8 cellular contexts compared by ENCODE assay signal in genomic region chr1:201739492-201740085, GRCh38.
DNase-seq lines count a peak whose midpoint lies in the region; ATAC-seq and TF ChIP-seq lines count a peak whose summit lies in the region.

No MANE protein-coding gene starts in this region.

- H3K9me3 Mint-ChIP-seq in activated T-cell treated with anti-CD3 and anti-CD28 coated beads, Interleukin-2, amount 50 U/mL, for 72 hours: no peaks in the 10 kb centered on the region
- H3K9me3 Mint-ChIP-seq in natural killer cell treated with Interleukin-12 subunit alpha and Interleukin-12 subunit beta and Interleukin-15 and Interleukin-18, amount 100 ng/mL, for 72 hours: no peaks in the 10 kb centered on the region

- ATAC-seq in GM18867 (IDR thresholded peaks at IDR 0.05; ENCODE audit: unreplicated experiment) (peak; percentile 60), GM18502 (IDR thresholded peaks at IDR 0.05; ENCODE audit: poor library complexity, unreplicated experiment) (no peak)
- peak; percentile 85 to 92 for ATAC-seq in activated T-cell treated with anti-CD3 and anti-CD28 coated beads, Interleukin-2, amount 50 U/mL, for 72 hours (replicated peaks in 1 of 2)
- ATAC-seq in natural killer cell treated with Interleukin-12 subunit alpha and Interleukin-12 subunit beta and Interleukin-15 and Interleukin-18, amount 100 ng/mL, for 72 hours: peak; percentile 61 to 64

- H2AFZ ChIP-seq in fibroblast of lung (ENCODE audit: low read length): no peak overlapping the region

- H3K4me2 ChIP-seq in fibroblast of lung (ENCODE audit: extremely low read depth, insufficient read depth, low read length): peak overlapping the region; percentile 81

- H3K9me3 ChIP-seq in fibroblast of lung (ENCODE audit: control insufficient read depth, insufficient read depth, low read depth, low read length) (no peaks in the 10 kb centered on the region), WERI-Rb-1 (ENCODE audit: severe bottlenecking) (no peaks in the 10 kb centered on the region)

- H3K27ac ChIP-seq in fibroblast of lung (ENCODE audit: insufficient read depth, low read length) (peak overlapping the region; percentile 28), WERI-Rb-1 (no peak overlapping the region)

- H3K27ac Mint-ChIP-seq in activated T-cell treated with anti-CD3 and anti-CD28 coated beads, Interleukin-2, amount 50 U/mL, for 72 hours: no peak overlapping the region
- H3K27ac Mint-ChIP-seq in natural killer cell treated with Interleukin-12 subunit alpha and Interleukin-12 subunit beta and Interleukin-15 and Interleukin-18, amount 100 ng/mL, for 72 hours: peak overlapping the region in 1 of 2 donors; percentile 29

- peak overlapping the region; percentile 40 to 65 (median 51) for H3K4me3 ChIP-seq in fibroblast of lung (replicated peaks in 1 of 4; ENCODE audit: control extremely low read depth in 1 of 4, insufficient read depth in 1 of 4, low read depth in 3 of 4, low read length in 4 of 4)
- H3K4me3 ChIP-seq in WERI-Rb-1 (ENCODE audit: low read depth, low read length): no peak overlapping the region

- H3K27me3 Mint-ChIP-seq in activated T-cell treated with anti-CD3 and anti-CD28 coated beads, Interleukin-2, amount 50 U/mL, for 72 hours (ENCODE audit: low read depth): peaks cover 40% of the 10 kb centered on the region
- H3K27me3 Mint-ChIP-seq in natural killer cell treated with Interleukin-12 subunit alpha and Interleukin-12 subunit beta and Interleukin-15 and Interleukin-18, amount 100 ng/mL, for 72 hours: peaks cover 33 to 40% of the 10 kb centered on the region in 2 donors

- peaks cover 86% of the 10 kb centered on the region for H3K79me2 ChIP-seq in fibroblast of lung (ENCODE audit: control insufficient read depth, insufficient read depth, low read length)

- peaks cover 18% of the 10 kb centered on the region for H3K4me1 Mint-ChIP-seq in activated T-cell treated with anti-CD3 and anti-CD28 coated beads, Interleukin-2, amount 50 U/mL, for 72 hours (ENCODE audit: low read depth)
- H3K4me1 Mint-ChIP-seq in natural killer cell treated with Interleukin-12 subunit alpha and Interleukin-12 subunit beta and Interleukin-15 and Interleukin-18, amount 100 ng/mL, for 72 hours (ENCODE audit: low read depth in 2 of 2): peaks cover 0 to 7% of the 10 kb centered on the region in 2 donors

- H3K9ac ChIP-seq in fibroblast of lung (ENCODE audit: insufficient read depth, low read length): peak overlapping the region; percentile 45

- H4K20me1 ChIP-seq in fibroblast of lung (ENCODE audit: control insufficient read depth, extremely low read depth, insufficient read depth, low read length): peaks cover 9% of the 10 kb centered on the region

- H3K36me3 ChIP-seq in fibroblast of lung (ENCODE audit: control insufficient read depth, insufficient read depth, low read length) (peaks cover 8% of the 10 kb centered on the region), WERI-Rb-1 (peaks cover 7% of the 10 kb centered on the region)

- peak overlapping the region; percentile 86 to 87 for H3K4me3 Mint-ChIP-seq in activated T-cell treated with anti-CD3 and anti-CD28 coated beads, Interleukin-2, amount 50 U/mL, for 72 hours
- H3K4me3 Mint-ChIP-seq in natural killer cell treated with Interleukin-12 subunit alpha and Interleukin-12 subunit beta and Interleukin-15 and Interleukin-18, amount 100 ng/mL, for 72 hours: peak overlapping the region; percentile 58

- TF ChIP-seq CTCF in fibroblast of lung (conservative IDR thresholded peaks at IDR 0.05 in 1 of 2, IDR thresholded peaks at IDR 0.05 in 1 of 2; ENCODE audit: low read depth in 1 of 2, low read length in 2 of 2) (no peak), WERI-Rb-1 (IDR thresholded peaks at IDR 0.05; ENCODE audit: low read depth, low read length) (no peak)

- H3K4me1 ChIP-seq in fibroblast of lung (ENCODE audit: control insufficient read depth, extremely low read depth, insufficient read depth, low read length): peaks cover 39% of the 10 kb centered on the region

- DNase-seq in NCI-H526 (lab: John Stamatoyannopoulos, UW): peak; percentile 76 to 91
- DNase-seq in activated T-cell treated with anti-CD3 and anti-CD28 coated beads, Interleukin-2, amount 50 U/mL, for 72 hours: peak; percentile 48 to 57
- DNase-seq in fibroblast of lung (ENCODE audit: low read depth in 2 of 2): peak in 1 of 2 donors; percentile 50
- no peak for DNase-seq in natural killer cell treated with Interleukin-12 subunit alpha and Interleukin-12 subunit beta and Interleukin-15 and Interleukin-18, amount 100 ng/mL, for 72 hours (ENCODE audit: low spot score)
- peak; percentile 42 for DNase-seq in stimulated activated naive CD4-positive, alpha-beta T cell treated with Interleukin-2 at 50 U/mL for 16 hours (lab: John Stamatoyannopoulos, UW)
- DNase-seq in WERI-Rb-1: no peak

- H3K27me3 ChIP-seq in fibroblast of lung (ENCODE audit: control insufficient read depth, insufficient read depth, low read length): no peaks in the 10 kb centered on the region
- no peaks in the 10 kb centered on the region for H3K27me3 ChIP-seq in WERI-Rb-1 (ENCODE audit: insufficient read depth, low read depth, severe bottlenecking)

- no peaks in the 10 kb centered on the region for H3K36me3 Mint-ChIP-seq in activated T-cell treated with anti-CD3 and anti-CD28 coated beads, Interleukin-2, amount 50 U/mL, for 72 hours (ENCODE audit: insufficient read depth in 2 of 2)
- H3K36me3 Mint-ChIP-seq in natural killer cell treated with Interleukin-12 subunit alpha and Interleukin-12 subunit beta and Interleukin-15 and Interleukin-18, amount 100 ng/mL, for 72 hours: no peaks in the 10 kb centered on the region

Comparison
In these comparisons a context has a peak if more than half of its experiments do, and no peak if none do; other contexts are left out.
1. DNase-seq: peak in NCI-H526 (2 of 2), activated T-cell treated with anti-CD3 and anti-CD28 coated beads, Interleukin-2, amount 50 U/mL, for 72 hours (2 of 2) and stimulated activated naive CD4-positive, alpha-beta T cell treated with Interleukin-2 at 50 U/mL for 16 hours (single experiment); none in natural killer cell treated with Interleukin-12 subunit alpha and Interleukin-12 subunit beta and Interleukin-15 and Interleukin-18, amount 100 ng/mL, for 72 hours (single experiment) and WERI-Rb-1 (single experiment).